In genomic region chr7:128778946-128779345, GRCh38 we compare ENCODE assay signal across 35 cellular contexts. TPM values are rescaled to one million over a fixed set of nuclear protein-coding genes. Genes with fewer than 3 reads are reported as not detected.
"Had no signal": no experiment of that assay in that cellular context is flagged by ENCODE, and none has a peak within 500 bp of the region (broad histone marks: within the 10 kb centered on the region; RNA-seq: fewer than 3 reads in every experiment).

No MANE protein-coding gene starts in this region.

- H3K4me1 Mint-ChIP-seq: activated naive CD4-positive, alpha-beta T cell treated with anti-CD3 and anti-CD28 coated beads, Interleukin-2, amount 10 ng/mL, durations not matched to agents 7 days and 5 days; activated naive CD8-positive, alpha-beta T cell treated with anti-CD3 and anti-CD28 coated beads, Interleukin-2, amount 10 ng/mL, durations not matched to agents 7 days and 5 days had no signal

- H3K36me3 ChIP-seq: breast epithelium, cardiac muscle cell, colonic mucosa, gastroesophageal sphincter had no signal

- DNase-seq: activated CD4-positive, alpha-beta memory T cell treated with anti-CD3 and anti-CD28 coated beads for 36 hours; activated CD4-positive, alpha-beta T cell treated with anti-CD3 and anti-CD28 coated beads for 36 hours; activated CD4-positive, alpha-beta T cell treated with anti-CD3 and anti-CD28 coated beads, Interleukin-2, amount 10 ng/mL, durations not matched to agents 24 days and 14 days; activated CD4-positive, CD25-positive, alpha-beta regulatory T cell; activated CD4-positive, CD25-positive, alpha-beta regulatory T cell treated with anti-CD3 and anti-CD28 coated beads, Interleukin-2, amount 50 U/mL, for 72 hours; activated CD8-positive, alpha-beta memory T cell treated with anti-CD3 and anti-CD28 coated beads, Interleukin-2, amount 50 U/mL, for 48 hours; activated CD8-positive, alpha-beta T cell treated with anti-CD3 and anti-CD28 coated beads, Interleukin-2, amount 10 ng/mL, durations not matched to agents 7 days and 5 days; activated gamma-delta T cell; activated naive CD4-positive, alpha-beta T cell; activated naive CD4-positive, alpha-beta T cell treated with anti-CD3 and anti-CD28 coated beads, Interleukin-2, amount 10 ng/mL, durations not matched to agents 7 days and 5 days; activated naive CD8-positive, alpha-beta T cell treated with anti-CD3 and anti-CD28 coated beads, Interleukin-2, amount 10 ng/mL, durations not matched to agents 7 days and 5 days; activated T-cell treated with anti-CD3 and anti-CD28 coated beads for 4 hours; activated T-cell treated with anti-CD3 and anti-CD28 coated beads, Interleukin-2, amount 50 U/mL, for 24 hours; activated T-cell treated with anti-CD3 and anti-CD28 coated beads, Interleukin-2, amount 50 U/mL, for 72 hours; central memory CD4-positive, alpha-beta T cell; cerebellar nuclear complex; colonic mucosa; effector CD8-positive, alpha-beta T cell; esophagus squamous epithelium; foreskin melanocyte; T-helper 2 cell had no signal

- H3K9me3 ChIP-seq: colonic mucosa had no signal

- H3K4me1 ChIP-seq: breast epithelium, colonic mucosa had no signal

- ATAC-seq: activated CD4-positive, alpha-beta T cell treated with anti-CD3 and anti-CD28 coated beads for 36 hours; activated CD8-positive, alpha-beta T cell treated with anti-CD3 and anti-CD28 coated beads, Interleukin-2, amount 10 ng/mL, durations not matched to agents 7 days and 5 days; activated naive CD4-positive, alpha-beta T cell treated with anti-CD3 and anti-CD28 coated beads, Interleukin-2, amount 50 U/mL, for 72 hours; activated T-cell treated with anti-CD3 and anti-CD28 coated beads, Interleukin-2, amount 50 U/mL, for 72 hours; gastroesophageal sphincter had no signal

- H3K27me3 Mint-ChIP-seq: activated CD4-positive, alpha-beta memory T cell treated with anti-CD3 and anti-CD28 coated beads for 36 hours; activated CD4-positive, alpha-beta T cell treated with anti-CD3 and anti-CD28 coated beads for 36 hours; activated T-cell treated with anti-CD3 and anti-CD28 coated beads, Interleukin-2, amount 50 U/mL, for 24 hours had no signal

- H3K27ac ChIP-seq: ascending aorta, breast epithelium, cardiac muscle cell, colonic mucosa, epithelial cell of prostate, esophagus squamous epithelium had no signal

- H3K27ac Mint-ChIP-seq: activated CD4-positive, alpha-beta memory T cell treated with anti-CD3 and anti-CD28 coated beads for 36 hours; activated CD4-positive, alpha-beta T cell treated with anti-CD3 and anti-CD28 coated beads for 36 hours; activated CD4-positive, alpha-beta T cell treated with anti-CD3 and anti-CD28 coated beads, Interleukin-2, amount 10 ng/mL, durations not matched to agents 24 days and 14 days; activated CD8-positive, alpha-beta T cell treated with anti-CD3 and anti-CD28 coated beads, Interleukin-2, amount 10 ng/mL, durations not matched to agents 7 days and 5 days; activated naive CD4-positive, alpha-beta T cell treated with anti-CD3 and anti-CD28 coated beads, Interleukin-2, amount 10 ng/mL, durations not matched to agents 7 days and 5 days; activated naive CD4-positive, alpha-beta T cell treated with anti-CD3 and anti-CD28 coated beads, Interleukin-2, amount 50 U/mL, for 72 hours; activated naive CD8-positive, alpha-beta T cell treated with anti-CD3 and anti-CD28 coated beads, Interleukin-2, amount 10 ng/mL, durations not matched to agents 7 days and 5 days; activated T-cell treated with anti-CD3 and anti-CD28 coated beads, Interleukin-2, amount 50 U/mL, for 24 hours; activated T-cell treated with anti-CD3 and anti-CD28 coated beads, Interleukin-2, amount 50 U/mL, for 72 hours; brain had no signal

- H3K4me3 ChIP-seq: ascending aorta, breast epithelium, cardiac muscle cell, colonic mucosa, esophagus squamous epithelium, gastroesophageal sphincter had no signal

- H3K4me3 Mint-ChIP-seq: activated CD4-positive, alpha-beta memory T cell treated with anti-CD3 and anti-CD28 coated beads for 36 hours; activated CD4-positive, alpha-beta T cell treated with anti-CD3 and anti-CD28 coated beads for 36 hours; activated CD4-positive, alpha-beta T cell treated with anti-CD3 and anti-CD28 coated beads, Interleukin-2, amount 10 ng/mL, durations not matched to agents 24 days and 14 days; activated CD8-positive, alpha-beta T cell treated with anti-CD3 and anti-CD28 coated beads, Interleukin-2, amount 10 ng/mL, durations not matched to agents 7 days and 5 days; activated naive CD4-positive, alpha-beta T cell treated with anti-CD3 and anti-CD28 coated beads, Interleukin-2, amount 10 ng/mL, durations not matched to agents 7 days and 5 days; activated naive CD8-positive, alpha-beta T cell treated with anti-CD3 and anti-CD28 coated beads, Interleukin-2, amount 10 ng/mL, durations not matched to agents 7 days and 5 days; activated T-cell treated with anti-CD3 and anti-CD28 coated beads, Interleukin-2, amount 50 U/mL, for 24 hours; activated T-cell treated with anti-CD3 and anti-CD28 coated beads, Interleukin-2, amount 50 U/mL, for 72 hours; brain had no signal

- H3K27me3 ChIP-seq: ascending aorta, breast epithelium, cardiac muscle cell, colonic mucosa, esophagus squamous epithelium, gastroesophageal sphincter had no signal

RNA-seq across cellular contexts. Expression of gene OPN1SW, which starts 3.4 kb away (rescaled TPM):
- total RNA-seq: activated CD4-positive, alpha-beta memory T cell treated with anti-CD3 and anti-CD28 coated beads for 36 hours; activated CD4-positive, alpha-beta T cell treated with anti-CD3 and anti-CD28 coated beads for 36 hours; activated CD4-positive, alpha-beta T cell treated with anti-CD3 and anti-CD28 coated beads, Interleukin-2, amount 10 ng/mL, durations not matched to agents 24 days and 14 days; activated CD8-positive, alpha-beta T cell treated with anti-CD3 and anti-CD28 coated beads, Interleukin-2, amount 10 ng/mL, durations not matched to agents 7 days and 5 days; activated naive CD4-positive, alpha-beta T cell treated with anti-CD3 and anti-CD28 coated beads, Interleukin-2, amount 50 U/mL, for 72 hours; activated naive CD8-positive, alpha-beta T cell treated with anti-CD3 and anti-CD28 coated beads, Interleukin-2, amount 10 ng/mL, durations not matched to agents 7 days and 5 days; activated T-cell treated with anti-CD3 and anti-CD28 coated beads, Interleukin-2, amount 50 U/mL, for 72 hours; ascending aorta; breast epithelium; cardiac muscle cell; colonic mucosa; dermis microvascular lymphatic vessel endothelial cell; endothelial cell of umbilical vein; esophagus squamous epithelium; fibroblast of lung; fibroblast of villous mesenchyme; gastroesophageal sphincter; glomerular endothelial cell; T-helper 1 cell treated with Interleukin-12 subunit alpha and Interleukin-12 subunit beta and Interleukin-4 antibody, amounts not matched to agents 30 ng/mL and 1 ng/mL, for 36 hours had no signal
- polyA plus RNA-seq: endothelial cell of umbilical vein, esophagus, fibroblast of lung had no signal

RNA-seq across cellular contexts. Expression of gene FLNC, which starts 51.3 kb away (rescaled TPM):
- total RNA-seq: activated CD8-positive, alpha-beta T cell treated with anti-CD3 and anti-CD28 coated beads, Interleukin-2, amount 10 ng/mL, durations not matched to agents 7 days and 5 days; activated naive CD8-positive, alpha-beta T cell treated with anti-CD3 and anti-CD28 coated beads, Interleukin-2, amount 10 ng/mL, durations not matched to agents 7 days and 5 days had no signal
